In genomic region chr12:116604151-116604550, GRCh38 we compare ENCODE assay signal across 17 cellular contexts. TPM values are rescaled to one million over a fixed set of nuclear protein-coding genes. Genes with fewer than 3 reads are reported as not detected.
DNase-seq lines count a peak whose midpoint lies in the region; ATAC-seq and TF ChIP-seq lines count a peak whose summit lies in the region.
"Had no signal": no experiment of that assay in that cellular context is flagged by ENCODE, and none has a peak within 500 bp of the region (broad histone marks: within the 10 kb centered on the region; RNA-seq: fewer than 3 reads in every experiment).

No MANE protein-coding gene starts in this region.

- TF ChIP-seq EP300 in suprapubic skin (IDR thresholded peaks at IDR 0.05), result no peak

- H3K27me3 ChIP-seq in HAP-1 (ENCODE audit: low read depth) (no peaks in the 10 kb centered on the region), suprapubic skin (no peaks in the 10 kb centered on the region)
- H3K27me3 ChIP-seq: SJCRH30 had no signal

- TF ChIP-seq CTCF in fibroblast of the aortic adventitia (IDR thresholded peaks at IDR 0.05; ENCODE audit: insufficient read depth, low read length), result no peak
- TF ChIP-seq CTCF in suprapubic skin (IDR thresholded peaks at IDR 0.05), result no peak

- ATAC-seq in HG03354 (IDR thresholded peaks at IDR 0.05; ENCODE audit: poor library complexity, severe bottlenecking, unreplicated experiment), result no peak

- in situ Hi-C loops in HAP-1 (cut with MboI; ENCODE audit: low sequenced_read_pairs), result loop anchor here (25.0 kb wide), 1 partner anchor 617 kb away; no protein-coding TSS in a partner anchor

- WGBS in suprapubic skin, result 45% methylated on average over 9 of the region's 9 CpGs

- no peak for TF ChIP-seq POLR2A in suprapubic skin (IDR thresholded peaks at IDR 0.05)

- H3K27ac ChIP-seq in suprapubic skin, result peak overlapping the region; percentile 24
- H3K27ac ChIP-seq: KMS-11, parathyroid adenoma, SJCRH30 had no signal

- peak; percentile 75 to 79 for DNase-seq in HAP-1 (ENCODE audit: low spot score in 2 of 2)
- DNase-seq in NCI-H446 treated with DMSO at 0.1 percent for 48 hours (lab: John Stamatoyannopoulos, UW), result peak; percentile 86
- DNase-seq in fibroblast of the aortic adventitia (ENCODE audit: low read depth), result peak; percentile 14
- DNase-seq in suprapubic skin (ENCODE audit: low spot score in 2 of 2), result no peak
- no peak for DNase-seq in mucosa of gallbladder (ENCODE audit: low spot score)
- DNase-seq in cerebellum (ENCODE audit: low spot score), result no peak
- DNase-seq: DMS53; left cardiac atrium; NCI-H1092; SJCRH30; stimulated activated CD4-positive, alpha-beta T cell treated with anti-CD3 and anti-CD28 coated beads, Interleukin-4, amount 100 ng/mL, for 4 hours; stimulated activated CD8-positive, alpha-beta memory T cell treated with anti-CD3 and anti-CD28 coated beads, Interleukin-4, amount 100 ng/mL, for 48 hours had no signal

- H3K4me1 ChIP-seq in HAP-1, result peaks cover 27% of the 10 kb centered on the region
- H3K4me1 ChIP-seq in suprapubic skin, result peaks cover 42% of the 10 kb centered on the region
- H3K4me1 ChIP-seq: parathyroid adenoma, SJCRH30 had no signal

- no peak overlapping the region for H3K4me3 ChIP-seq in HAP-1
- H3K4me3 ChIP-seq in fibroblast of the aortic adventitia (ENCODE audit: low read depth, low read length), result no peak overlapping the region
- no peak overlapping the region for H3K4me3 ChIP-seq in suprapubic skin
- H3K4me3 ChIP-seq: SJCRH30 had no signal

- H3K36me3 ChIP-seq in HAP-1 (replicated peaks) (no peaks in the 10 kb centered on the region), suprapubic skin (no peaks in the 10 kb centered on the region)
- H3K36me3 ChIP-seq: SJCRH30 had no signal

- H3K9me3 ChIP-seq in HAP-1 (no peaks in the 10 kb centered on the region), suprapubic skin (no peaks in the 10 kb centered on the region)
- H3K9me3 ChIP-seq: SJCRH30 had no signal

RNA-seq across cellular contexts. Expression of gene MAP1LC3B2, which starts 45.0 kb away (rescaled TPM):
- not detected in 2 replicates for total RNA-seq in fibroblast of the aortic adventitia (ENCODE audit: low replicate concordance)
- total RNA-seq in suprapubic skin, result 10 to 100 TPM in 1 of 4 donors, 1 to 10 TPM in 2, not detected in 1; 3.5 to 13.9 (median 5.6) TPM
- 0.46 TPM for total RNA-seq in mucosa of gallbladder
- total RNA-seq in cerebellum, result 1.4 TPM
- total RNA-seq: OCI-LY7, SJCRH30, skeletal muscle tissue had no signal

Comparison
In these comparisons a context has a peak if more than half of its experiments do, and no peak if none do; other contexts are left out.
1. DNase-seq: peak in HAP-1 (2 of 2), NCI-H446 treated with DMSO at 0.1 percent for 48 hours (single experiment) and fibroblast of the aortic adventitia (single experiment); none in suprapubic skin (0 of 2), mucosa of gallbladder (single experiment) and cerebellum (single experiment).